In genomic region chr20:49851234-49851755, GRCh38 we compare ENCODE assay signal across 14 cellular contexts. TPM values are rescaled to one million over a fixed set of nuclear protein-coding genes. Genes with fewer than 3 reads are reported as not detected.
A peak's percentile ranks its signal among the peaks of the same experiment; 100 is the strongest.
DNase-seq lines count a peak whose midpoint lies in the region; ATAC-seq, FAIRE-seq and TF ChIP-seq lines count a peak whose summit lies in the region.
"Had no signal": no experiment of that assay in that cellular context is flagged by ENCODE, and none has a peak within 500 bp of the region (broad histone marks: within the 10 kb centered on the region; RNA-seq: fewer than 3 reads in every experiment).

No MANE protein-coding gene starts in this region.

- H3K9me3 Mint-ChIP-seq in Caco-2 (ENCODE audit: unreplicated experiment): no peaks in the 10 kb centered on the region
- H3K9me3 Mint-ChIP-seq: activated T-cell treated with anti-CD3 and anti-CD28 coated beads, Interleukin-2, amount 50 U/mL, for 72 hours; central memory CD8-positive, alpha-beta T cell had no signal

- no peaks in the 10 kb centered on the region for H3K9me3 ChIP-seq in Caco-2
- no peaks in the 10 kb centered on the region for H3K9me3 ChIP-seq in right cardiac atrium (ENCODE audit: control insufficient read depth, low read length)
- H3K9me3 ChIP-seq in gastrocnemius medialis: no peaks in the 10 kb centered on the region
- no peaks in the 10 kb centered on the region for H3K9me3 ChIP-seq in kidney (ENCODE audit: control insufficient read depth in 1 of 2, low read length in 2 of 2)

- ATAC-seq in right cardiac atrium (peak; percentile 67 to 70), gastrocnemius medialis (peak; percentile 74 to 78), HG02938 (IDR thresholded peaks at IDR 0.05; ENCODE audit: unreplicated experiment) (no peak)
- ATAC-seq: activated T-cell treated with anti-CD3 and anti-CD28 coated beads, Interleukin-2, amount 50 U/mL, for 72 hours; Panc1 had no signal

- H3K27me3 ChIP-seq in Caco-2 (replicated peaks; ENCODE audit: control insufficient read depth, insufficient read depth, low read length) (no peaks in the 10 kb centered on the region), right cardiac atrium (ENCODE audit: control insufficient read depth, insufficient read depth) (no peaks in the 10 kb centered on the region), gastrocnemius medialis (no peaks in the 10 kb centered on the region)

- H3K36me3 ChIP-seq in Caco-2 (ENCODE audit: control insufficient read depth, insufficient read depth, low read length) (peaks cover 1% of the 10 kb centered on the region), gastrocnemius medialis (peaks cover 0 to 39% of the 10 kb centered on the region in 2 donors), kidney (ENCODE audit: control insufficient read depth in 1 of 2, insufficient read depth in 2 of 2, low read length in 2 of 2) (peaks cover 12 to 20% of the 10 kb centered on the region in 2 donors)

- FAIRE-seq in kidney (lab: Jason Lieb, UNC): no peak
- FAIRE-seq: TTC549 had no signal

- CTCF ChIA-PET in Caco-2 (lab: Charles Lee): interaction anchor here (0.7 kb wide), 1 partner anchor 37 kb away, joined by 3 read pairs; no protein-coding TSS in a partner anchor

- H3K4me1 Mint-ChIP-seq in Caco-2 (ENCODE audit: low read depth, unreplicated experiment): no peaks in the 10 kb centered on the region

- peak overlapping the region; percentile 63 for H3K27ac ChIP-seq in right cardiac atrium (ENCODE audit: low read length)
- H3K27ac ChIP-seq in gastrocnemius medialis: peak overlapping the region; percentile 63 to 81 (median 78)
- H3K27ac ChIP-seq in kidney (ENCODE audit: low read depth in 2 of 2, low read length in 2 of 2): no peak overlapping the region
- H3K27ac ChIP-seq: HL-60 had no signal

- in situ Hi-C loops in gastrocnemius medialis (cut with MboI; ENCODE audit: low sequenced_read_pairs in 4 of 4): loop anchor here in 1 of 4 donors (25.0 kb wide), 1 partner anchor 514 kb away; no protein-coding TSS in a partner anchor

- WGBS in right cardiac atrium: 47% methylated on average over 3 of the region's 3 CpGs

- no peak for TF ChIP-seq CTCF in Caco-2 (IDR thresholded peaks at IDR 0.05; ENCODE audit: insufficient read depth in 1 of 2, low read depth in 1 of 2, low read length in 1 of 2, severe bottlenecking in 1 of 2, unreplicated experiment in 1 of 2)
- TF ChIP-seq CTCF in gastrocnemius medialis (IDR thresholded peaks at IDR 0.05 in 4 of 5, conservative IDR thresholded peaks at IDR 0.05 in 1 of 5): no peak
- no peak for TF ChIP-seq CTCF in kidney (IDR thresholded peaks at IDR 0.05; ENCODE audit: borderline replicate concordance, extremely low read depth, insufficient read depth)

- TF ChIP-seq POLR2A in gastrocnemius medialis (IDR thresholded peaks at IDR 0.05): no peak

- no peak overlapping the region for H3K4me3 Mint-ChIP-seq in Caco-2 (ENCODE audit: unreplicated experiment)
- H3K4me3 Mint-ChIP-seq: activated T-cell treated with anti-CD3 and anti-CD28 coated beads, Interleukin-2, amount 50 U/mL, for 72 hours; central memory CD8-positive, alpha-beta T cell had no signal

- intact Hi-C loops in Caco-2 (cut with micrococcal nuclease; ENCODE audit: unreplicated experiment) (no loop called here), right cardiac atrium (cut with DNase I) (loop anchor here in 1 of 4 donors (5.0 kb wide), 1 partner anchor 309 kb away; no protein-coding TSS in a partner anchor), gastrocnemius medialis (cut with DNase I; ENCODE audit: low total_unique reads) (no loop called here), kidney (cut with DNase I) (no loop called here)

- BruUV-seq in Caco-2 (replicated peaks; lab: Mats Ljungman, UMichigan): no TSS peak

- H3K4me1 ChIP-seq in Caco-2: no peaks in the 10 kb centered on the region
- H3K4me1 ChIP-seq in right cardiac atrium (ENCODE audit: control insufficient read depth, insufficient read depth, low read length): peaks cover 9% of the 10 kb centered on the region
- peaks cover 28 to 34% of the 10 kb centered on the region in 2 donors for H3K4me1 ChIP-seq in gastrocnemius medialis
- peaks cover 0 to 4% of the 10 kb centered on the region in 2 donors for H3K4me1 ChIP-seq in kidney (ENCODE audit: control insufficient read depth in 1 of 2, insufficient read depth in 1 of 2, low read depth in 1 of 2, low read length in 2 of 2)

- H3K9ac ChIP-seq in kidney (ENCODE audit: low read length in 2 of 2): no peak overlapping the region

- H3K4me3 ChIP-seq in Caco-2 (ENCODE audit: low read depth, low read length): no peak overlapping the region
- no peak overlapping the region for H3K4me3 ChIP-seq in right cardiac atrium (ENCODE audit: low read length)
- no peak overlapping the region for H3K4me3 ChIP-seq in gastrocnemius medialis
- no peak overlapping the region for H3K4me3 ChIP-seq in kidney (ENCODE audit: low read length in 2 of 2)

- peak in 1 of 2 experiments; percentile 18 for DNase-seq in Caco-2
- peak in 40 of 58 donors; percentile 6 to 78 (median 53) for DNase-seq in anterior cingulate cortex (lab: John Stamatoyannopoulos, UW)
- DNase-seq in right cardiac atrium: peak in 1 of 3 donors; percentile 66
- DNase-seq in gastrocnemius medialis: peak; percentile 43 to 64
- DNase-seq in ureter (ENCODE audit: low spot score): no peak
- DNase-seq in HUDEP-2 (lab: John Stamatoyannopoulos, UW; ENCODE audit: unreplicated experiment in 76 of 76): no peak
- DNase-seq in kidney: no peak
- DNase-seq: activated T-cell treated with anti-CD3 and anti-CD28 coated beads, Interleukin-2, amount 50 U/mL, for 72 hours; GDM1 had no signal

- H3K27ac Mint-ChIP-seq in Caco-2 (ENCODE audit: unreplicated experiment): peak overlapping the region; percentile 8

- H3K36me3 Mint-ChIP-seq in Caco-2 (ENCODE audit: insufficient read depth, unreplicated experiment): peaks cover 18% of the 10 kb centered on the region

- POLR2A ChIA-PET in Caco-2 (lab: Charles Lee): interaction anchor here (0.6 kb wide), 1 partner anchor 225 kb away, joined by 3 read pairs; no protein-coding TSS in a partner anchor

- no peaks in the 10 kb centered on the region for H3K27me3 Mint-ChIP-seq in Caco-2 (ENCODE audit: insufficient read depth, unreplicated experiment)
- H3K27me3 Mint-ChIP-seq: central memory CD8-positive, alpha-beta T cell had no signal

RNA-seq across cellular contexts. Expression of gene SLC9A8, which starts 38.7 kb away (rescaled TPM):
- 19.5 and 21.4 TPM in 2 replicates for total RNA-seq in Caco-2 (2022)
- total RNA-seq in right cardiac atrium: 1 to 10 TPM; 6.9 to 7.3 (median 7.3) TPM
- 6.0 TPM for polyA plus RNA-seq in right cardiac atrium
- total RNA-seq in gastrocnemius medialis: 10 to 100 TPM; 12.4 to 20.4 (median 15.1) TPM
- 35.0 TPM for total RNA-seq in ureter
- total RNA-seq in kidney: 22.4 TPM
- polyA plus RNA-seq in kidney (ENCODE audit: insufficient read depth, low read depth, low replicate concordance): 4.5 TPM

Comparison
In these comparisons a context has a peak if more than half of its experiments do, and no peak if none do; other contexts are left out.
1. DNase-seq: peak in anterior cingulate cortex (40 of 58) and gastrocnemius medialis (2 of 2); none in ureter (single experiment), HUDEP-2 (0 of 76) and kidney (single experiment).
2. H3K27ac ChIP-seq: peak in right cardiac atrium (single experiment) and gastrocnemius medialis (4 of 4); none in kidney (0 of 2).